In the genomic region with DNA sequence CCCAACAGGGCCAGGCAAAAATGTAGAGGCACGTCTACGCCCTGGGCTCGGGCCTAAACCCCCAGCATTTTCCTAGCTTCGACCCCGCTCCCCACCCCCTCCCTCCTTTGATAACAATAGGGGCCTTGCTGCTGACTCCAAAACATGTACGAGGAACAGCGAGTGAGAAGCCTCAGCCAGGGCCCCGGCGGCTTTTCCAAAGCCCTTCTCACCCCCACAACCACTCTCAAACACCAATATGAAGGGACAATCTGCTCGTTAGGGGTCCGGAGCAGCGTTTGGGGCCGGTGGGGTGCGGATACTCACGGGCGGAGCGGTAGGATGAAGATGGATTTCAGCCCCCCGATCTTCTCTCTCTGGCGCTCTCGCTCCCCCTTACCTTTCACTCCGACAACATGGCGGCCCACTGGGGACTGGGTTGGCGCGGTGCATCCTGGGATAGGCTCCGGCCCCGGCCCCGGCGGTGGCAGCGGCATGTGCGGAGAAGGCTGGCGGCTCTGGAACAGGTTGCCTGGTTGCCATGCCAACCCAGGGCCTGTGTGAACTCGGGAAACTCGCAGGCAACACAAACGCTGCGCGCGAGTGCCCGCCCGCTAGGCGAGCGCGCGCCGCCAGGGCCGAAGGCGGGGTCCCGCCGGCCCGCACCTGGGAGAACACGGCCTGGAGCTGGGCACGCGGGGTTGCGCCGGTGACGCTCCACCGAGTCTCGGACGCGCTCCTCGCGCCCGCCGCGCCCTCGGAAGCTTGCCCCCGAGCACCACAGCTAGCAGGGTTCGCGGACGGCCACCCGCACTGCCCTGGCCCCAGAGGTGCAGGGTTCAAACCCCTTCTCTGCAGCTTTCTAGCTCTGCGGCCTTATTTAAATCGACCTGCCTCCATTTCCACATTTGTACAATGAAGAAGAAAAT, we compare ENCODE assay signal across 1 cellular context.
TF ChIP-seq lines count a peak whose summit lies in the region.

A gene with protein sequence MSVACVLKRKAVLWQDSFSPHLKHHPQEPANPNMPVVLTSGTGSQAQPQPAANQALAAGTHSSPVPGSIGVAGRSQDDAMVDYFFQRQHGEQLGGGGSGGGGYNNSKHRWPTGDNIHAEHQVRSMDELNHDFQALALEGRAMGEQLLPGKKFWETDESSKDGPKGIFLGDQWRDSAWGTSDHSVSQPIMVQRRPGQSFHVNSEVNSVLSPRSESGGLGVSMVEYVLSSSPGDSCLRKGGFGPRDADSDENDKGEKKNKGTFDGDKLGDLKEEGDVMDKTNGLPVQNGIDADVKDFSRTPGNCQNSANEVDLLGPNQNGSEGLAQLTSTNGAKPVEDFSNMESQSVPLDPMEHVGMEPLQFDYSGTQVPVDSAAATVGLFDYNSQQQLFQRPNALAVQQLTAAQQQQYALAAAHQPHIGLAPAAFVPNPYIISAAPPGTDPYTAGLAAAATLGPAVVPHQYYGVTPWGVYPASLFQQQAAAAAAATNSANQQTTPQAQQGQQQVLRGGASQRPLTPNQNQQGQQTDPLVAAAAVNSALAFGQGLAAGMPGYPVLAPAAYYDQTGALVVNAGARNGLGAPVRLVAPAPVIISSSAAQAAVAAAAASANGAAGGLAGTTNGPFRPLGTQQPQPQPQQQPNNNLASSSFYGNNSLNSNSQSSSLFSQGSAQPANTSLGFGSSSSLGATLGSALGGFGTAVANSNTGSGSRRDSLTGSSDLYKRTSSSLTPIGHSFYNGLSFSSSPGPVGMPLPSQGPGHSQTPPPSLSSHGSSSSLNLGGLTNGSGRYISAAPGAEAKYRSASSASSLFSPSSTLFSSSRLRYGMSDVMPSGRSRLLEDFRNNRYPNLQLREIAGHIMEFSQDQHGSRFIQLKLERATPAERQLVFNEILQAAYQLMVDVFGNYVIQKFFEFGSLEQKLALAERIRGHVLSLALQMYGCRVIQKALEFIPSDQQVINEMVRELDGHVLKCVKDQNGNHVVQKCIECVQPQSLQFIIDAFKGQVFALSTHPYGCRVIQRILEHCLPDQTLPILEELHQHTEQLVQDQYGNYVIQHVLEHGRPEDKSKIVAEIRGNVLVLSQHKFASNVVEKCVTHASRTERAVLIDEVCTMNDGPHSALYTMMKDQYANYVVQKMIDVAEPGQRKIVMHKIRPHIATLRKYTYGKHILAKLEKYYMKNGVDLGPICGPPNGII (minus strand): TSS at position 408 of the 908 bp plus-strand sequence. CDS start 6,151 bp downstream, outside the sequence.

TF ChIP-seq in K562, 482 proteins besides CTCF, POLR2A, EP300 and RAD21 (continued from another document and continues in another):
- TF ChIP-seq, protein P1, sequence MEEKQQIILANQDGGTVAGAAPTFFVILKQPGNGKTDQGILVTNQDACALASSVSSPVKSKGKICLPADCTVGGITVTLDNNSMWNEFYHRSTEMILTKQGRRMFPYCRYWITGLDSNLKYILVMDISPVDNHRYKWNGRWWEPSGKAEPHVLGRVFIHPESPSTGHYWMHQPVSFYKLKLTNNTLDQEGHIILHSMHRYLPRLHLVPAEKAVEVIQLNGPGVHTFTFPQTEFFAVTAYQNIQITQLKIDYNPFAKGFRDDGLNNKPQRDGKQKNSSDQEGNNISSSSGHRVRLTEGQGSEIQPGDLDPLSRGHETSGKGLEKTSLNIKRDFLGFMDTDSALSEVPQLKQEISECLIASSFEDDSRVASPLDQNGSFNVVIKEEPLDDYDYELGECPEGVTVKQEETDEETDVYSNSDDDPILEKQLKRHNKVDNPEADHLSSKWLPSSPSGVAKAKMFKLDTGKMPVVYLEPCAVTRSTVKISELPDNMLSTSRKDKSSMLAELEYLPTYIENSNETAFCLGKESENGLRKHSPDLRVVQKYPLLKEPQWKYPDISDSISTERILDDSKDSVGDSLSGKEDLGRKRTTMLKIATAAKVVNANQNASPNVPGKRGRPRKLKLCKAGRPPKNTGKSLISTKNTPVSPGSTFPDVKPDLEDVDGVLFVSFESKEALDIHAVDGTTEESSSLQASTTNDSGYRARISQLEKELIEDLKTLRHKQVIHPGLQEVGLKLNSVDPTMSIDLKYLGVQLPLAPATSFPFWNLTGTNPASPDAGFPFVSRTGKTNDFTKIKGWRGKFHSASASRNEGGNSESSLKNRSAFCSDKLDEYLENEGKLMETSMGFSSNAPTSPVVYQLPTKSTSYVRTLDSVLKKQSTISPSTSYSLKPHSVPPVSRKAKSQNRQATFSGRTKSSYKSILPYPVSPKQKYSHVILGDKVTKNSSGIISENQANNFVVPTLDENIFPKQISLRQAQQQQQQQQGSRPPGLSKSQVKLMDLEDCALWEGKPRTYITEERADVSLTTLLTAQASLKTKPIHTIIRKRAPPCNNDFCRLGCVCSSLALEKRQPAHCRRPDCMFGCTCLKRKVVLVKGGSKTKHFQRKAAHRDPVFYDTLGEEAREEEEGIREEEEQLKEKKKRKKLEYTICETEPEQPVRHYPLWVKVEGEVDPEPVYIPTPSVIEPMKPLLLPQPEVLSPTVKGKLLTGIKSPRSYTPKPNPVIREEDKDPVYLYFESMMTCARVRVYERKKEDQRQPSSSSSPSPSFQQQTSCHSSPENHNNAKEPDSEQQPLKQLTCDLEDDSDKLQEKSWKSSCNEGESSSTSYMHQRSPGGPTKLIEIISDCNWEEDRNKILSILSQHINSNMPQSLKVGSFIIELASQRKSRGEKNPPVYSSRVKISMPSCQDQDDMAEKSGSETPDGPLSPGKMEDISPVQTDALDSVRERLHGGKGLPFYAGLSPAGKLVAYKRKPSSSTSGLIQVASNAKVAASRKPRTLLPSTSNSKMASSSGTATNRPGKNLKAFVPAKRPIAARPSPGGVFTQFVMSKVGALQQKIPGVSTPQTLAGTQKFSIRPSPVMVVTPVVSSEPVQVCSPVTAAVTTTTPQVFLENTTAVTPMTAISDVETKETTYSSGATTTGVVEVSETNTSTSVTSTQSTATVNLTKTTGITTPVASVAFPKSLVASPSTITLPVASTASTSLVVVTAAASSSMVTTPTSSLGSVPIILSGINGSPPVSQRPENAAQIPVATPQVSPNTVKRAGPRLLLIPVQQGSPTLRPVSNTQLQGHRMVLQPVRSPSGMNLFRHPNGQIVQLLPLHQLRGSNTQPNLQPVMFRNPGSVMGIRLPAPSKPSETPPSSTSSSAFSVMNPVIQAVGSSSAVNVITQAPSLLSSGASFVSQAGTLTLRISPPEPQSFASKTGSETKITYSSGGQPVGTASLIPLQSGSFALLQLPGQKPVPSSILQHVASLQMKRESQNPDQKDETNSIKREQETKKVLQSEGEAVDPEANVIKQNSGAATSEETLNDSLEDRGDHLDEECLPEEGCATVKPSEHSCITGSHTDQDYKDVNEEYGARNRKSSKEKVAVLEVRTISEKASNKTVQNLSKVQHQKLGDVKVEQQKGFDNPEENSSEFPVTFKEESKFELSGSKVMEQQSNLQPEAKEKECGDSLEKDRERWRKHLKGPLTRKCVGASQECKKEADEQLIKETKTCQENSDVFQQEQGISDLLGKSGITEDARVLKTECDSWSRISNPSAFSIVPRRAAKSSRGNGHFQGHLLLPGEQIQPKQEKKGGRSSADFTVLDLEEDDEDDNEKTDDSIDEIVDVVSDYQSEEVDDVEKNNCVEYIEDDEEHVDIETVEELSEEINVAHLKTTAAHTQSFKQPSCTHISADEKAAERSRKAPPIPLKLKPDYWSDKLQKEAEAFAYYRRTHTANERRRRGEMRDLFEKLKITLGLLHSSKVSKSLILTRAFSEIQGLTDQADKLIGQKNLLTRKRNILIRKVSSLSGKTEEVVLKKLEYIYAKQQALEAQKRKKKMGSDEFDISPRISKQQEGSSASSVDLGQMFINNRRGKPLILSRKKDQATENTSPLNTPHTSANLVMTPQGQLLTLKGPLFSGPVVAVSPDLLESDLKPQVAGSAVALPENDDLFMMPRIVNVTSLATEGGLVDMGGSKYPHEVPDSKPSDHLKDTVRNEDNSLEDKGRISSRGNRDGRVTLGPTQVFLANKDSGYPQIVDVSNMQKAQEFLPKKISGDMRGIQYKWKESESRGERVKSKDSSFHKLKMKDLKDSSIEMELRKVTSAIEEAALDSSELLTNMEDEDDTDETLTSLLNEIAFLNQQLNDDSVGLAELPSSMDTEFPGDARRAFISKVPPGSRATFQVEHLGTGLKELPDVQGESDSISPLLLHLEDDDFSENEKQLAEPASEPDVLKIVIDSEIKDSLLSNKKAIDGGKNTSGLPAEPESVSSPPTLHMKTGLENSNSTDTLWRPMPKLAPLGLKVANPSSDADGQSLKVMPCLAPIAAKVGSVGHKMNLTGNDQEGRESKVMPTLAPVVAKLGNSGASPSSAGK (IDR thresholded peaks at IDR 0.05): peak; percentile 96
- TF ChIP-seq KDM4B (IDR thresholded peaks at IDR 0.05; ENCODE audit: borderline replicate concordance in 2 of 2, low read depth in 1 of 2): peak in 1 of 2 experiments; percentile 74; a peak in 1 of 4 replicates
- no peak for TF ChIP-seq TAF15 (IDR thresholded peaks at IDR 0.05; ENCODE audit: low read depth, low read length)
- TF ChIP-seq MYNN (IDR thresholded peaks at IDR 0.05): peak; percentile 84
- TF ChIP-seq MYNN (CRISPR knock-in tag; IDR thresholded peaks at IDR 0.05): no peak
- peak; percentile 87; the same call in 1 of the 2 replicates for TF ChIP-seq CBX1 (IDR thresholded peaks at IDR 0.05; ENCODE audit: low read depth)
- peak; percentile 83 to 93 for TF ChIP-seq AFF1 (IDR thresholded peaks at IDR 0.05; ENCODE audit: low read depth in 1 of 2, partially characterized antibody in 2 of 2)
- TF ChIP-seq ZNF77 (CRISPR knock-in tag; IDR thresholded peaks at IDR 0.05): no peak
- peak in 1 of 3 experiments; percentile 7; a peak in 1 of 6 replicates for TF ChIP-seq ZBTB11 (CRISPR knock-in tag; IDR thresholded peaks at IDR 0.05)
- 0 out of 2 replicates have a peak, but pooled peaks have one; percentile 13 for TF ChIP-seq ZKSCAN1 (IDR thresholded peaks at IDR 0.05; ENCODE audit: low read depth, low read length)
- peak; percentile 71; the same call in 1 of the 2 replicates for TF ChIP-seq DIDO1 (tag; IDR thresholded peaks at IDR 0.05; ENCODE audit: low read depth)
- TF ChIP-seq SMARCA4 (IDR thresholded peaks at IDR 0.05): no peak
- TF ChIP-seq, protein P2, sequence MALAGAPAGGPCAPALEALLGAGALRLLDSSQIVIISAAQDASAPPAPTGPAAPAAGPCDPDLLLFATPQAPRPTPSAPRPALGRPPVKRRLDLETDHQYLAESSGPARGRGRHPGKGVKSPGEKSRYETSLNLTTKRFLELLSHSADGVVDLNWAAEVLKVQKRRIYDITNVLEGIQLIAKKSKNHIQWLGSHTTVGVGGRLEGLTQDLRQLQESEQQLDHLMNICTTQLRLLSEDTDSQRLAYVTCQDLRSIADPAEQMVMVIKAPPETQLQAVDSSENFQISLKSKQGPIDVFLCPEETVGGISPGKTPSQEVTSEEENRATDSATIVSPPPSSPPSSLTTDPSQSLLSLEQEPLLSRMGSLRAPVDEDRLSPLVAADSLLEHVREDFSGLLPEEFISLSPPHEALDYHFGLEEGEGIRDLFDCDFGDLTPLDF (CRISPR knock-in tag; IDR thresholded peaks at IDR 0.05): peak; percentile 73
- TF ChIP-seq ARNT (IDR thresholded peaks at IDR 0.05): peak; percentile 55 to 86; a peak in 1 of 4 replicates
- peak; percentile 86 for TF ChIP-seq TCF15 (CRISPR knock-in tag; IDR thresholded peaks at IDR 0.05)
- 0 out of 2 replicates have a peak, but pooled peaks have one; percentile 84 for TF ChIP-seq NR3C1 (CRISPR knock-in tag; IDR thresholded peaks at IDR 0.05)
- no peak for TF ChIP-seq MCM2 (IDR thresholded peaks at IDR 0.05; ENCODE audit: low read depth)
- TF ChIP-seq ZNF436 (CRISPR knock-in tag; IDR thresholded peaks at IDR 0.05): no peak
- TF ChIP-seq ETS2 (tag; IDR thresholded peaks at IDR 0.05; ENCODE audit: borderline replicate concordance, poor library complexity, severe bottlenecking): peak; percentile 39
- peak; percentile 99 for TF ChIP-seq L3MBTL2 (IDR thresholded peaks at IDR 0.05)
